In genomic region chr17:40502716-40503115, GRCh38 we compare ENCODE assay signal across 1 cellular context.
TF ChIP-seq lines count a peak whose summit lies in the region.

No MANE protein-coding gene starts in this region.

TF ChIP-seq in SK-N-SH treated with all-trans-retinoic acid at 6 μM for 48 hours, 23 proteins besides CTCF, POLR2A, EP300 and RAD21 (continued from another document):
- TF ChIP-seq CSRNP3 (CRISPR knock-in tag; IDR thresholded peaks at IDR 0.05) = no peak
- no peak for TF ChIP-seq CSDC2 (CRISPR knock-in tag; IDR thresholded peaks at IDR 0.05)
- TF ChIP-seq ZFP30 (CRISPR knock-in tag; IDR thresholded peaks at IDR 0.05) = no peak
- TF ChIP-seq ZFP3 (CRISPR knock-in tag; IDR thresholded peaks at IDR 0.05) = no peak
- no peak for TF ChIP-seq ARNTL (CRISPR knock-in tag; IDR thresholded peaks at IDR 0.05; ENCODE audit: borderline replicate concordance, low read depth)
- no peak for TF ChIP-seq ZNF70 (CRISPR knock-in tag; IDR thresholded peaks at IDR 0.05)
- no peak for TF ChIP-seq PPARA (CRISPR knock-in tag; IDR thresholded peaks at IDR 0.05; ENCODE audit: borderline replicate concordance)
- no peak for TF ChIP-seq BACH2 (CRISPR knock-in tag; IDR thresholded peaks at IDR 0.05; ENCODE audit: borderline replicate concordance)
- TF ChIP-seq OSR1 (CRISPR knock-in tag; IDR thresholded peaks at IDR 0.05) = no peak
- no peak for TF ChIP-seq ZC3H10 (CRISPR knock-in tag; IDR thresholded peaks at IDR 0.05)
